Comparison of ENCODE assay signal across 15 cellular contexts in genomic region chr9:117927354-117927753, GRCh38.
DNase-seq lines count a peak whose midpoint lies in the region; ATAC-seq and TF ChIP-seq lines count a peak whose summit lies in the region.
"Had no signal": no experiment of that assay in that cellular context is flagged by ENCODE, and none has a peak within 500 bp of the region (broad histone marks: within the 10 kb centered on the region; RNA-seq: fewer than 3 reads in every experiment).

No MANE protein-coding gene starts in this region.

- H3K4me3 ChIP-seq in epithelial cell of esophagus (ENCODE audit: low read length) = no peak overlapping the region
- H3K4me3 ChIP-seq: right atrium auricular region, testis had no signal

- peak; percentile 55 for TF ChIP-seq CTCF in epithelial cell of esophagus (IDR thresholded peaks at IDR 0.05; ENCODE audit: insufficient read depth, low read depth, low read length, missing control alignments)

- DNase-seq in DMS53 (lab: John Stamatoyannopoulos, UW) (peak; percentile 42), NCI-H69 (lab: John Stamatoyannopoulos, UW) (peak; percentile 83), epithelial cell of esophagus (ENCODE audit: low read depth) (peak; percentile 16), amniotic stem cell (lab: John Stamatoyannopoulos, UW) (no peak), SW 1271 (lab: John Stamatoyannopoulos, UW) (no peak)
- DNase-seq: activated CD4-positive, CD25-positive, alpha-beta regulatory T cell; cortex of kidney; IMR-90; NCI-H524 treated with DMSO at 0.1 percent for 48 hours; stimulated activated CD4-positive, alpha-beta T cell treated with anti-CD3 and anti-CD28 coated beads, Interleukin-1b, Interleukin-23, amount 100 ng/mL, for 48 hours; testis had no signal

- ATAC-seq in GM18867 (IDR thresholded peaks at IDR 0.05; ENCODE audit: unreplicated experiment) = peak; percentile 77
- no peak for ATAC-seq in GM19452 (IDR thresholded peaks at IDR 0.05; ENCODE audit: unreplicated experiment)
- ATAC-seq in GM18873 (IDR thresholded peaks at IDR 0.05; ENCODE audit: low FRiP score, unreplicated experiment) = no peak

Comparison
In these comparisons a context has a peak if more than half of its experiments do, and no peak if none do; other contexts are left out.
1. DNase-seq: peak in DMS53 (single experiment), NCI-H69 (single experiment) and epithelial cell of esophagus (single experiment); none in amniotic stem cell (single experiment) and SW 1271 (0 of 2).